ENCODE assay signal across 8 cellular contexts in the genomic region with DNA sequence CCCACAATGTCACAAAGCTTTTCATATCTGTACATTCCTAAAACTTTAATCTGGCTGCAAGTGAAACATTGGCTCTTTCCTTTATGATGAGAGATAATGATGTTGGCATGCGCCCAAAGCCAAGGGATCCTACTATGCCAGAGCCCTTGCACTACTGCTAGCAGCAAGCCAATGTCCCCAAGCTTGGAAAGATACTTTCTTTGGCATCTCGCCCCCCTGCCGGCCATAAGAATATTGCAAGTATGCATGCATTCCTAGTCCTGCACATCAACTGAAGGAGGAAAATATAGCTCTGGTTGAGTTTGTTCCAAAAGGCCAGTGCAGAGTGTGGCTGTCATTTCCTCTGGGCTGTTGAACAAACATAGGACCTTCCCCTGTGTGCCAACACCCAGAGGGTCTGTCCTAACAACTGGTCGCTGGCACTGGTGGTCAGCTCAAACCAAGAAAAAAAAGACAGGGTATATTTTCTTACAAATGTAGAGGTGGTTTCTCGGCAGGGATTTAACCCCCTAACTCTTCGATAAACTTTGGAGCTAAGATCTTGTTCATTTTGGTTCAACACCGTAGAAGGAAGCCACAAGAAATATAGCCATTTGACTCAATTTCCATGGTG. TPM values are rescaled to one million over a fixed set of nuclear protein-coding genes. Genes with fewer than 3 reads are reported as not detected.
DNase-seq lines count a peak whose midpoint lies in the region; ATAC-seq and TF ChIP-seq lines count a peak whose summit lies in the region.

No MANE protein-coding gene starts in this region.

- no peak overlapping the region for H3K4me3 Mint-ChIP-seq in activated CD4-positive, alpha-beta memory T cell treated with anti-CD3 and anti-CD28 coated beads for 36 hours

- CTCF ChIA-PET in activated CD4-positive, alpha-beta memory T cell treated with anti-CD3 and anti-CD28 coated beads for 36 hours (lab: Charles Lee) = interaction anchor here (0.7 to 9.9 kb wide), 30 partner anchors 8 to 618 kb away, joined by 3 to 278 read pairs (median 6); a partner anchor contains a TSS

- H3K36me3 Mint-ChIP-seq in activated CD4-positive, alpha-beta memory T cell treated with anti-CD3 and anti-CD28 coated beads for 36 hours = peaks cover 8% of the 10 kb centered on the region

- no peaks in the 10 kb centered on the region for H3K79me2 ChIP-seq in KMS-11 (ENCODE audit: insufficient read depth, low read depth)

- no peak overlapping the region for H3K4me2 ChIP-seq in KMS-11

- H3K27me3 ChIP-seq in KMS-11 (ENCODE audit: insufficient read depth, low read depth) (no peaks in the 10 kb centered on the region), foreskin keratinocyte (no peaks in the 10 kb centered on the region)

- no peaks in the 10 kb centered on the region for H3K27me3 Mint-ChIP-seq in activated CD4-positive, alpha-beta memory T cell treated with anti-CD3 and anti-CD28 coated beads for 36 hours

- H4K20me1 ChIP-seq in KMS-11 (ENCODE audit: insufficient read depth) = no peaks in the 10 kb centered on the region

- H3K9me3 Mint-ChIP-seq in activated CD4-positive, alpha-beta memory T cell treated with anti-CD3 and anti-CD28 coated beads for 36 hours = no peaks in the 10 kb centered on the region

- H3K4me1 Mint-ChIP-seq in activated CD4-positive, alpha-beta memory T cell treated with anti-CD3 and anti-CD28 coated beads for 36 hours (ENCODE audit: low read depth) = no peaks in the 10 kb centered on the region

- DNase-seq in SKM-1 treated with dmso at 0.1 percent for 144 hours (lab: John Stamatoyannopoulos, UW; ENCODE audit: unreplicated experiment) (peak; percentile 7), SKM-1 (lab: John Stamatoyannopoulos, UW; ENCODE audit: unreplicated experiment) (no peak), foreskin keratinocyte (no peak), inferior parietal cortex (ENCODE audit: extremely low spot score) (no peak)
- DNase-seq in activated CD4-positive, alpha-beta memory T cell treated with anti-CD3 and anti-CD28 coated beads for 36 hours = peak; percentile 43
- peak; percentile 58 for DNase-seq in stimulated activated CD4-positive, alpha-beta T cell treated with anti-CD3 and anti-CD28 coated beads, Interleukin-15, amount 100 ng/mL, for 24 hours

- POLR2A ChIA-PET in activated CD4-positive, alpha-beta memory T cell treated with anti-CD3 and anti-CD28 coated beads for 36 hours (lab: Charles Lee) = no interaction called here

- no peak overlapping the region for H3K9ac ChIP-seq in KMS-11

- H3K27ac Mint-ChIP-seq in activated CD4-positive, alpha-beta memory T cell treated with anti-CD3 and anti-CD28 coated beads for 36 hours = no peak overlapping the region

- ATAC-seq in foreskin keratinocyte (no peak), GM18858 (IDR thresholded peaks at IDR 0.05; ENCODE audit: unreplicated experiment) (no peak)

- no peaks in the 10 kb centered on the region for H3K36me3 ChIP-seq in KMS-11 (ENCODE audit: insufficient read depth)

- no peak overlapping the region for H2AFZ ChIP-seq in KMS-11 (ENCODE audit: low read depth)

- TF ChIP-seq CTCF in KMS-11 (conservative IDR thresholded peaks at IDR 0.05; ENCODE audit: low read depth, low read length) (peak; percentile 78), foreskin keratinocyte (conservative IDR thresholded peaks at IDR 0.05) (peak; percentile 73)

- intact Hi-C loops in activated CD4-positive, alpha-beta memory T cell treated with anti-CD3 and anti-CD28 coated beads for 36 hours (cut with micrococcal nuclease) = no loop called here

- H3K4me1 ChIP-seq in KMS-11 (ENCODE audit: low read depth, poor library complexity, severe bottlenecking) = peaks cover 7% of the 10 kb centered on the region
- H3K4me1 ChIP-seq in foreskin keratinocyte = peaks cover 13% of the 10 kb centered on the region

- no peak overlapping the region for H3K27ac ChIP-seq in KMS-11
- H3K27ac ChIP-seq in foreskin keratinocyte = no peak overlapping the region

- no peak overlapping the region for H3K4me3 ChIP-seq in KMS-11 (IDR thresholded peaks at IDR 0.05; ENCODE audit: insufficient read depth, low read depth, low read length)

RNA-seq across cellular contexts. Expression of a gene that starts 41.5 kb away (rescaled TPM):
- 1 to 10 TPM; 6.8 to 6.9 TPM for total RNA-seq in activated CD4-positive, alpha-beta memory T cell treated with anti-CD3 and anti-CD28 coated beads for 36 hours
- total RNA-seq in foreskin keratinocyte = 4.8 and 5.1 TPM in 2 replicates
- polyA plus RNA-seq in foreskin keratinocyte = 1.9 TPM in 2 replicates

Comparison
In these comparisons a context has a peak if more than half of its experiments do, and no peak if none do; other contexts are left out.
1. DNase-seq: peak in SKM-1 treated with dmso at 0.1 percent for 144 hours (single experiment), activated CD4-positive, alpha-beta memory T cell treated with anti-CD3 and anti-CD28 coated beads for 36 hours (single experiment) and stimulated activated CD4-positive, alpha-beta T cell treated with anti-CD3 and anti-CD28 coated beads, Interleukin-15, amount 100 ng/mL, for 24 hours (single experiment); none in SKM-1 (single experiment), foreskin keratinocyte (0 of 2) and inferior parietal cortex (single experiment).